ENCODE assay signal across 34 cellular contexts in the genomic region with DNA sequence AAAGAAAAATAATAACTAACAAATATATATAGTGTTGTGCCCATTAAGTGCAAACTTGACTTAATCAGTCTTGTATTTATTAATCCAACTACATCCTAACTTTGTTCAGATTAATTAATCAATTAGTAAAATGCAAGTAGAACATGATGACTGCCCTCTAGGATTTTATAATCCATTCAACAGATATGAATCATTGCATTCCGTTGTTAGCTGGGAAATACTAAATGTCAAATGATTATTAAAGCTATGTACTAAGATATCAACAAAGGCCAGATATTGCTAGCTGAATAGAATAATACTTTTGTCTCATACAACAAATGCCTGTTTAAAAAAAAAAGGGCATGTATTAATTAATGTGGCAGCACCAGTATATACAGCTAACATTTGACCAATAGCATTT.
"Had no signal": no experiment of that assay in that cellular context is flagged by ENCODE, and none has a peak within 500 bp of the region (broad histone marks: within the 10 kb centered on the region; RNA-seq: fewer than 3 reads in every experiment).

No MANE protein-coding gene starts in this region.

- H3K4me1 Mint-ChIP-seq: activated CD4-positive, alpha-beta T cell treated with anti-CD3 and anti-CD28 coated beads for 36 hours; activated CD4-positive, alpha-beta T cell treated with anti-CD3 and anti-CD28 coated beads, Interleukin-2, amount 10 ng/mL, durations not matched to agents 7 days and 5 days had no signal

- H3K27me3 Mint-ChIP-seq: activated CD4-positive, alpha-beta T cell treated with anti-CD3 and anti-CD28 coated beads for 36 hours; activated CD4-positive, alpha-beta T cell treated with anti-CD3 and anti-CD28 coated beads, Interleukin-2, amount 10 ng/mL, durations not matched to agents 7 days and 5 days; activated T-cell treated with anti-CD3 and anti-CD28 coated beads, Interleukin-2, amount 50 U/mL, for 24 hours had no signal

- H3K4me3 Mint-ChIP-seq: activated CD4-positive, alpha-beta T cell treated with anti-CD3 and anti-CD28 coated beads for 36 hours; activated CD4-positive, alpha-beta T cell treated with anti-CD3 and anti-CD28 coated beads, Interleukin-2, amount 10 ng/mL, durations not matched to agents 7 days and 5 days; activated CD8-positive, alpha-beta T cell treated with anti-CD3 and anti-CD28 coated beads, Interleukin-2, amount 10 ng/mL, durations not matched to agents 7 days and 5 days; activated naive CD4-positive, alpha-beta T cell treated with anti-CD3 and anti-CD28 coated beads for 36 hours; activated T-cell treated with anti-CD3 and anti-CD28 coated beads, Interleukin-2, amount 50 U/mL, for 24 hours had no signal

- H3K36me3 Mint-ChIP-seq: activated naive CD4-positive, alpha-beta T cell treated with anti-CD3 and anti-CD28 coated beads, Interleukin-2, amount 50 U/mL, for 72 hours had no signal

- H3K4me3 ChIP-seq: adrenal gland, body of pancreas, breast epithelium, MG63, Peyer's patch, SJSA1 had no signal

- H3K9me3 Mint-ChIP-seq: activated CD4-positive, alpha-beta T cell treated with anti-CD3 and anti-CD28 coated beads, Interleukin-2, amount 10 ng/mL, durations not matched to agents 7 days and 5 days had no signal

- DNase-seq: activated CD4-positive, alpha-beta T cell treated with anti-CD3 and anti-CD28 coated beads for 36 hours; activated CD4-positive, alpha-beta T cell treated with anti-CD3 and anti-CD28 coated beads, Interleukin-2, amount 10 ng/mL, durations not matched to agents 7 days and 5 days; activated CD4-positive, alpha-beta T cell treated with anti-CD3 and anti-CD28 coated beads, Interleukin-2, amount 50 U/mL, for 48 hours; activated CD8-positive, alpha-beta T cell treated with anti-CD3 and anti-CD28 coated beads, Interleukin-2, amount 10 ng/mL, durations not matched to agents 7 days and 5 days; activated gamma-delta T cell treated with Interleukin-2 at 50 U/mL for 16 hours; activated naive CD4-positive, alpha-beta T cell treated with anti-CD3 and anti-CD28 coated beads for 36 hours; activated T-cell treated with anti-CD3 and anti-CD28 coated beads, Interleukin-2, amount 50 U/mL, for 24 hours; adrenal gland; body of pancreas; caudate nucleus; Kasumi-1; KG1; MG63; NCI-H1048; NCI-H1105 treated with DMSO at 0.1 percent for 48 hours; NCI-H1436; NCI-H1694; NCI-H1930; NCI-H2081 treated with DMSO at 0.1 percent for 48 hours; NCI-H345; NCI-H526; NCI-H748 treated with DMSO at 0.1 percent for 48 hours; NK-92 treated with Interleukin-12 subunit alpha and Interleukin-12 subunit beta, amount 100 ng/mL, for 24 hours; PC-3; Peyer's patch; RPMI8226; SHP77 treated with DMSO at 0.1 percent for 48 hours; SW 1271; T-helper 1 cell; T-helper 2 cell; T-helper 9 cell had no signal

- H3K27ac Mint-ChIP-seq: activated CD4-positive, alpha-beta T cell treated with anti-CD3 and anti-CD28 coated beads for 36 hours; activated CD4-positive, alpha-beta T cell treated with anti-CD3 and anti-CD28 coated beads, Interleukin-2, amount 10 ng/mL, durations not matched to agents 7 days and 5 days; activated CD8-positive, alpha-beta T cell treated with anti-CD3 and anti-CD28 coated beads, Interleukin-2, amount 10 ng/mL, durations not matched to agents 7 days and 5 days; activated naive CD4-positive, alpha-beta T cell treated with anti-CD3 and anti-CD28 coated beads for 36 hours; activated naive CD4-positive, alpha-beta T cell treated with anti-CD3 and anti-CD28 coated beads, Interleukin-2, amount 50 U/mL, for 72 hours; activated T-cell treated with anti-CD3 and anti-CD28 coated beads, Interleukin-2, amount 50 U/mL, for 24 hours had no signal

- ATAC-seq: activated CD4-positive, alpha-beta T cell treated with anti-CD3 and anti-CD28 coated beads for 36 hours; activated CD8-positive, alpha-beta T cell treated with anti-CD3 and anti-CD28 coated beads, Interleukin-2, amount 10 ng/mL, durations not matched to agents 7 days and 5 days; activated naive CD4-positive, alpha-beta T cell treated with anti-CD3 and anti-CD28 coated beads, Interleukin-2, amount 50 U/mL, for 72 hours; body of pancreas; PC-3 had no signal
